ENCODE assay signal across 29 cellular contexts in genomic region chr11:9653871-9654270, GRCh38.
"Had no signal": no experiment of that assay in that cellular context is flagged by ENCODE, and none has a peak within 500 bp of the region (broad histone marks: within the 10 kb centered on the region; RNA-seq: fewer than 3 reads in every experiment).

No MANE protein-coding gene starts in this region.

- ATAC-seq: effector memory CD8-positive, alpha-beta T cell; esophagus mucosa; foreskin keratinocyte; gastrocnemius medialis; gastroesophageal sphincter; heart left ventricle; heart right ventricle had no signal

- H3K4me3 Mint-ChIP-seq: dendritic cell treated with granulocyte-macrophage colony-stimulating factor and Interleukin-4, amounts not matched to agents 40 ng/mL and 50 ng/mL, for 4 days; effector memory CD8-positive, alpha-beta T cell; endodermal cell had no signal

- H3K9me3 ChIP-seq: colonic mucosa, esophagus muscularis mucosa, esophagus squamous epithelium, gastrocnemius medialis had no signal

- DNase-seq: colonic mucosa; cortex of kidney; dermis blood vessel endothelial cell; dorsolateral prefrontal cortex; effector CD4-positive, alpha-beta T cell; effector CD8-positive, alpha-beta T cell; effector memory CD4-positive, alpha-beta T cell; effector memory CD8-positive, alpha-beta T cell; erythroblast; esophagus squamous epithelium; foreskin fibroblast; foreskin keratinocyte; foreskin melanocyte; gastrocnemius medialis; glutamatergic neuron; head of caudate nucleus; heart left ventricle; heart right ventricle had no signal

- H3K27me3 Mint-ChIP-seq: dendritic cell treated with granulocyte-macrophage colony-stimulating factor and Interleukin-4, amounts not matched to agents 40 ng/mL and 50 ng/mL, for 4 days had no signal

- H3K4me1 Mint-ChIP-seq: endodermal cell had no signal

- H3K4me3 ChIP-seq: colonic mucosa, coronary artery, dorsolateral prefrontal cortex, esophagus muscularis mucosa, esophagus squamous epithelium, gastrocnemius medialis, gastroesophageal sphincter, heart left ventricle, heart right ventricle had no signal

- H3K27ac Mint-ChIP-seq: dendritic cell treated with granulocyte-macrophage colony-stimulating factor and Interleukin-4, amounts not matched to agents 40 ng/mL and 50 ng/mL, for 4 days; effector memory CD8-positive, alpha-beta T cell; endodermal cell had no signal

- H3K27me3 ChIP-seq: colonic mucosa, dorsolateral prefrontal cortex, esophagus muscularis mucosa, esophagus squamous epithelium, foreskin keratinocyte, gastrocnemius medialis, gastroesophageal sphincter, heart left ventricle, heart right ventricle had no signal

- H3K36me3 ChIP-seq: colonic mucosa, esophagus muscularis mucosa, esophagus squamous epithelium, gastrocnemius medialis, gastroesophageal sphincter, heart left ventricle, heart right ventricle had no signal

- H3K9me3 Mint-ChIP-seq: dendritic cell treated with granulocyte-macrophage colony-stimulating factor and Interleukin-4, amounts not matched to agents 40 ng/mL and 50 ng/mL, for 4 days; effector memory CD8-positive, alpha-beta T cell; endodermal cell had no signal

- H3K27ac ChIP-seq: colonic mucosa, coronary artery, dorsolateral prefrontal cortex, epithelial cell of prostate, esophagus muscularis mucosa, esophagus squamous epithelium, foreskin keratinocyte, gastrocnemius medialis, gastroesophageal sphincter, heart left ventricle, heart right ventricle had no signal

- H3K4me1 ChIP-seq: colonic mucosa, esophagus muscularis mucosa, gastrocnemius medialis, gastroesophageal sphincter had no signal

- FAIRE-seq: colon, endometrium, endothelial cell of umbilical vein, frontal cortex had no signal
